ENCODE assay signal across 12 cellular contexts in genomic region chr5:148697177-148697820, GRCh38. TPM values are rescaled to one million over a fixed set of nuclear protein-coding genes. Genes with fewer than 3 reads are reported as not detected.
DNase-seq lines count a peak whose midpoint lies in the region; ATAC-seq and TF ChIP-seq lines count a peak whose summit lies in the region.
"Had no signal": no experiment of that assay in that cellular context is flagged by ENCODE, and none has a peak within 500 bp of the region (broad histone marks: within the 10 kb centered on the region; RNA-seq: fewer than 3 reads in every experiment).

No MANE protein-coding gene starts in this region.

- no peaks in the 10 kb centered on the region for H3K36me3 ChIP-seq in rectal smooth muscle tissue (ENCODE audit: control insufficient read depth, insufficient read depth, low read length)
- H3K36me3 ChIP-seq: esophagus muscularis mucosa had no signal

- H3K9ac ChIP-seq in rectal smooth muscle tissue (ENCODE audit: low read length) = no peak overlapping the region
- H3K9ac ChIP-seq: parathyroid adenoma had no signal

- H3K27ac ChIP-seq in rectal smooth muscle tissue (ENCODE audit: low read depth, low read length) = peak overlapping the region; percentile 58
- H3K27ac ChIP-seq: esophagus muscularis mucosa, parathyroid adenoma had no signal

- H3K4me3 ChIP-seq in fibroblast of the aortic adventitia (ENCODE audit: low read depth, low read length) = peak overlapping the region; percentile 19
- H3K4me3 ChIP-seq in rectal smooth muscle tissue (ENCODE audit: low read length) = no peak overlapping the region
- H3K4me3 ChIP-seq: esophagus muscularis mucosa had no signal

- ATAC-seq in SK-N-SH treated with all-trans-retinoic acid at 6 μM for 48 hours (peak; percentile 59), HG02884 (IDR thresholded peaks at IDR 0.05; ENCODE audit: unreplicated experiment) (no peak), HG03469 (IDR thresholded peaks at IDR 0.05; ENCODE audit: unreplicated experiment) (no peak)

- no peak for TF ChIP-seq CTCF in fibroblast of the aortic adventitia (IDR thresholded peaks at IDR 0.05; ENCODE audit: insufficient read depth, low read length)

- peak; percentile 64 for DNase-seq in ELR (ENCODE audit: low read depth)
- peak; percentile 82 for DNase-seq in fibroblast of the aortic adventitia (ENCODE audit: low read depth)
- no peak for DNase-seq in SIG-M5 (lab: John Stamatoyannopoulos, UW)
- no peak for DNase-seq in C1 segment of cervical spinal cord (lab: John Stamatoyannopoulos, UW)
- DNase-seq: Calu3, NCI-H1092 treated with DMSO at 0.1 percent for 48 hours had no signal

- H3K27me3 ChIP-seq in rectal smooth muscle tissue (ENCODE audit: control insufficient read depth, insufficient read depth, low read length) = no peaks in the 10 kb centered on the region
- H3K27me3 ChIP-seq: esophagus muscularis mucosa had no signal

- H3K4me1 ChIP-seq in rectal smooth muscle tissue (ENCODE audit: control insufficient read depth, insufficient read depth, low read length) = peaks cover 10% of the 10 kb centered on the region
- H3K4me1 ChIP-seq: parathyroid adenoma had no signal

TF ChIP-seq in SK-N-SH treated with all-trans-retinoic acid at 6 μM for 48 hours, 23 proteins besides CTCF, POLR2A, EP300 and RAD21:
- TF ChIP-seq ZFP30 (CRISPR knock-in tag; IDR thresholded peaks at IDR 0.05) (no peak), TOX (CRISPR knock-in tag; IDR thresholded peaks at IDR 0.05; ENCODE audit: borderline replicate concordance) (no peak), ZNF565 (CRISPR knock-in tag; conservative IDR thresholded peaks at IDR 0.05; ENCODE audit: low read depth) (no peak), CSRNP3 (CRISPR knock-in tag; IDR thresholded peaks at IDR 0.05) (no peak), RARB (CRISPR knock-in tag; IDR thresholded peaks at IDR 0.05) (no peak), TSHZ2 (CRISPR knock-in tag; IDR thresholded peaks at IDR 0.05) (no peak), ZFP3 (CRISPR knock-in tag; IDR thresholded peaks at IDR 0.05) (no peak), POU6F1 (CRISPR knock-in tag; IDR thresholded peaks at IDR 0.05; ENCODE audit: borderline replicate concordance, low read depth) (no peak), ZNF8 (CRISPR knock-in tag; IDR thresholded peaks at IDR 0.05) (no peak), TCF4 (CRISPR knock-in tag; IDR thresholded peaks at IDR 0.05; ENCODE audit: borderline replicate concordance) (no peak), SNAI2 (CRISPR knock-in tag; IDR thresholded peaks at IDR 0.05) (no peak)

RNA-seq across cellular contexts. Expression of gene HTR4, which starts 43.0 kb away (rescaled TPM):
- 0.18 TPM in 1 of 2 replicates, not detected in the other for total RNA-seq in fibroblast of the aortic adventitia (ENCODE audit: low replicate concordance)
- total RNA-seq: Calu3 had no signal

Comparison
In these comparisons a context has a peak if more than half of its experiments do, and no peak if none do; other contexts are left out.
1. DNase-seq: peak in ELR (single experiment) and fibroblast of the aortic adventitia (single experiment); none in SIG-M5 (single experiment) and C1 segment of cervical spinal cord (0 of 14).